11 cellular contexts compared by ENCODE assay signal in genomic region chr11:8809185-8809584, GRCh38.
DNase-seq lines count a peak whose midpoint lies in the region; ATAC-seq, FAIRE-seq and TF ChIP-seq lines count a peak whose summit lies in the region.
"Had no signal": no experiment of that assay in that cellular context is flagged by ENCODE, and none has a peak within 500 bp of the region (broad histone marks: within the 10 kb centered on the region; RNA-seq: fewer than 3 reads in every experiment).

No MANE protein-coding gene starts in this region.

- H3K27me3 ChIP-seq in left lung: no peaks in the 10 kb centered on the region
- no peaks in the 10 kb centered on the region for H3K27me3 ChIP-seq in stomach
- no peaks in the 10 kb centered on the region for H3K27me3 ChIP-seq in Karpas-422 (ENCODE audit: low read length)

- TF ChIP-seq EP300 in stomach (IDR thresholded peaks at IDR 0.05): no peak

- peaks cover 29 to 76% of the 10 kb centered on the region in 2 donors for H3K4me1 ChIP-seq in left lung
- H3K4me1 ChIP-seq in stomach: peaks cover 69 to 93% (median 77%) of the 10 kb centered on the region in 4 donors
- H3K4me1 ChIP-seq in Karpas-422 (ENCODE audit: low read length): no peaks in the 10 kb centered on the region
- peaks cover 36% of the 10 kb centered on the region for H3K4me1 ChIP-seq in mucosa of descending colon (ENCODE audit: low read depth)

- ATAC-seq in left lung (no peak), mucosa of descending colon (no peak)

- WGBS in stomach, 5 donors: 22 to 30% (median 25%) methylated on average over 4 of the region's 4 CpGs

- no peaks in the 10 kb centered on the region for H3K9me2 ChIP-seq in Karpas-422 (replicated peaks; ENCODE audit: insufficient read depth, low read length)

- no peak overlapping the region for H2AFZ ChIP-seq in Karpas-422 (ENCODE audit: low read length)

- H3K27ac ChIP-seq in left lung (peak overlapping the region; percentile 81 to 82), stomach (peak overlapping the region; percentile 78 to 98 (median 92)), Karpas-422 (ENCODE audit: low read length) (no peak overlapping the region)

- H4K20me1 ChIP-seq in Karpas-422 (ENCODE audit: insufficient read depth, low read depth, low read length): no peaks in the 10 kb centered on the region

- DNase-seq in HTR-8/SVneo (ENCODE audit: insufficient read length, low spot score) (no peak), cardiac fibroblast (ENCODE audit: low read depth in 2 of 2) (no peak), left lung (no peak), stomach (no peak), RKO (ENCODE audit: low spot score) (no peak), Karpas-422 (no peak), mucosa of descending colon (no peak), NCI-H82 treated with DMSO at 0.1 percent for 48 hours (lab: John Stamatoyannopoulos, UW; ENCODE audit: unreplicated experiment) (no peak)
- DNase-seq: activated CD4-positive, alpha-beta T cell treated with anti-CD3 and anti-CD28 coated beads, Interleukin-2, amount 50 U/mL, for 48 hours; cortex of kidney; naive B cell had no signal

- no peaks in the 10 kb centered on the region for H3K9me3 ChIP-seq in left lung
- no peaks in the 10 kb centered on the region for H3K9me3 ChIP-seq in stomach
- no peaks in the 10 kb centered on the region for H3K9me3 ChIP-seq in Karpas-422 (ENCODE audit: low read length)
- H3K9me3 ChIP-seq in mucosa of descending colon: no peaks in the 10 kb centered on the region

- no peaks in the 10 kb centered on the region for H3K79me2 ChIP-seq in Karpas-422 (ENCODE audit: low read length)

- no peak overlapping the region for H3K4me2 ChIP-seq in Karpas-422 (ENCODE audit: low read depth, low read length, poor library complexity, severe bottlenecking)

- H3K9ac ChIP-seq in Karpas-422 (ENCODE audit: low read length): no peak overlapping the region

- peak overlapping the region; percentile 53 to 58 for H3K4me3 ChIP-seq in cardiac fibroblast (replicated peaks in 1 of 2; ENCODE audit: low read depth in 2 of 2, low read length in 2 of 2)
- H3K4me3 ChIP-seq in left lung: peak overlapping the region in 1 of 2 donors; percentile 42
- peak overlapping the region; percentile 59 to 66 (median 60) for H3K4me3 ChIP-seq in stomach
- no peak overlapping the region for H3K4me3 ChIP-seq in Karpas-422 (ENCODE audit: low read length)
- no peak overlapping the region for H3K4me3 ChIP-seq in mucosa of descending colon

- H3K36me3 ChIP-seq in left lung (no peaks in the 10 kb centered on the region), stomach (no peaks in the 10 kb centered on the region), Karpas-422 (ENCODE audit: insufficient read depth, low read length) (no peaks in the 10 kb centered on the region), mucosa of descending colon (ENCODE audit: low read depth) (no peaks in the 10 kb centered on the region)

- FAIRE-seq in HTR-8/SVneo (lab: Jason Lieb, UNC): peak; percentile 20

- intact Hi-C loops in left lung (cut with DNase I) (no loop called here), stomach (cut with DNase I; ENCODE audit: low total_unique reads) (loop anchor here (10.0 kb wide), 1 partner anchor 94 kb away; no protein-coding TSS in a partner anchor), mucosa of descending colon (cut with DNase I, micrococcal nuclease) (loop anchor here (5.0 to 10.0 kb wide), 2 partner anchors 94 to 122 kb away; no protein-coding TSS in a partner anchor)

- no peak for TF ChIP-seq CTCF in cardiac fibroblast (IDR thresholded peaks at IDR 0.05; ENCODE audit: low read depth, low read length)
- TF ChIP-seq CTCF in left lung (IDR thresholded peaks at IDR 0.05): no peak
- no peak for TF ChIP-seq CTCF in stomach (IDR thresholded peaks at IDR 0.05)
- no peak for TF ChIP-seq CTCF in mucosa of descending colon (IDR thresholded peaks at IDR 0.05)

- peak in 1 of 4 donors; percentile 6 for TF ChIP-seq POLR2A in stomach (IDR thresholded peaks at IDR 0.05)

Comparison
In these comparisons a context has a peak if more than half of its experiments do, and no peak if none do; other contexts are left out.
1. H3K4me3 ChIP-seq: peak in cardiac fibroblast (2 of 2) and stomach (4 of 4); none in Karpas-422 (single experiment) and mucosa of descending colon (single experiment).
2. intact Hi-C loops: an anchor here in stomach (10.0 kb wide) and mucosa of descending colon (5.0 to 10.0 kb wide); none called in left lung.